In the genomic region with DNA sequence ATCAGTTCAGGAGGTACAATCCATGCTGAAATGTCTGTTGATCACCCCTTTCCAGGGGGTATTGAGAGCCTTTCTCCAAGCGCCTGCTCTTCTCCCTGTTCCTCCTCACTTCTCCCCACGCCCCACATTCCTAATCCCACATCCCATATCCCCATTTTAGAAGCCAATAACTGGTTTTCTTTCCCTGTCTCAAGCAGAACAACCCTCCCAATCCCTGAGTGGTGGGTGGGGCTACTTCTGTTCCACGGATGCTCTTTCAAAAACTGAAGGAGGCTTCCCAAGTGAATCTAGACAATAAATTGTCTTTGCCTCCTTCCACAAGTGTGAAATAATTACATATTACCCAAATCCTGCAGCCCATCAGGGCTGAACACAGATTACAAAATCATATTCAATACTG, we compare ENCODE assay signal across 1 cellular context.
TF ChIP-seq lines count a peak whose summit lies in the region.

No MANE protein-coding gene starts in this region.

TF ChIP-seq in WTC11, 78 proteins besides CTCF, POLR2A, EP300 and RAD21:
- no peak for TF ChIP-seq ZNF396 (CRISPR knock-in tag; IDR thresholded peaks at IDR 0.05; ENCODE audit: borderline replicate concordance)
- TF ChIP-seq ZNF219 (CRISPR knock-in tag; IDR thresholded peaks at IDR 0.05; ENCODE audit: borderline replicate concordance) = no peak
- no peak for TF ChIP-seq NR2C2 (CRISPR knock-in tag; IDR thresholded peaks at IDR 0.05)
- no peak for TF ChIP-seq JUN (CRISPR knock-in tag; IDR thresholded peaks at IDR 0.05)
- no peak for TF ChIP-seq ESRRA (CRISPR knock-in tag; IDR thresholded peaks at IDR 0.05; ENCODE audit: borderline replicate concordance)
- TF ChIP-seq, protein P1, sequence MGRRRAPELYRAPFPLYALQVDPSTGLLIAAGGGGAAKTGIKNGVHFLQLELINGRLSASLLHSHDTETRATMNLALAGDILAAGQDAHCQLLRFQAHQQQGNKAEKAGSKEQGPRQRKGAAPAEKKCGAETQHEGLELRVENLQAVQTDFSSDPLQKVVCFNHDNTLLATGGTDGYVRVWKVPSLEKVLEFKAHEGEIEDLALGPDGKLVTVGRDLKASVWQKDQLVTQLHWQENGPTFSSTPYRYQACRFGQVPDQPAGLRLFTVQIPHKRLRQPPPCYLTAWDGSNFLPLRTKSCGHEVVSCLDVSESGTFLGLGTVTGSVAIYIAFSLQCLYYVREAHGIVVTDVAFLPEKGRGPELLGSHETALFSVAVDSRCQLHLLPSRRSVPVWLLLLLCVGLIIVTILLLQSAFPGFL (CRISPR knock-in tag; IDR thresholded peaks at IDR 0.05; ENCODE audit: borderline replicate concordance) = no peak
- TF ChIP-seq, protein P2, sequence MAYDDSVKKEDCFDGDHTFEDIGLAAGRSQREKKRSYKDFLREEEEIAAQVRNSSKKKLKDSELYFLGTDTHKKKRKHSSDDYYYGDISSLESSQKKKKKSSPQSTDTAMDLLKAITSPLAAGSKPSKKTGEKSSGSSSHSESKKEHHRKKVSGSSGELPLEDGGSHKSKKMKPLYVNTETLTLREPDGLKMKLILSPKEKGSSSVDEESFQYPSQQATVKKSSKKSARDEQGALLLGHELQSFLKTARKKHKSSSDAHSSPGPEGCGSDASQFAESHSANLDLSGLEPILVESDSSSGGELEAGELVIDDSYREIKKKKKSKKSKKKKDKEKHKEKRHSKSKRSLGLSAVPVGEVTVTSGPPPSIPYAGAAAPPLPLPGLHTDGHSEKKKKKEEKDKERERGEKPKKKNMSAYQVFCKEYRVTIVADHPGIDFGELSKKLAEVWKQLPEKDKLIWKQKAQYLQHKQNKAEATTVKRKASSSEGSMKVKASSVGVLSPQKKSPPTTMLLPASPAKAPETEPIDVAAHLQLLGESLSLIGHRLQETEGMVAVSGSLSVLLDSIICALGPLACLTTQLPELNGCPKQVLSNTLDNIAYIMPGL (CRISPR knock-in tag; IDR thresholded peaks at IDR 0.05) = no peak
- TF ChIP-seq SMAD4 (CRISPR knock-in tag; IDR thresholded peaks at IDR 0.05) = no peak
- TF ChIP-seq, protein P3, sequence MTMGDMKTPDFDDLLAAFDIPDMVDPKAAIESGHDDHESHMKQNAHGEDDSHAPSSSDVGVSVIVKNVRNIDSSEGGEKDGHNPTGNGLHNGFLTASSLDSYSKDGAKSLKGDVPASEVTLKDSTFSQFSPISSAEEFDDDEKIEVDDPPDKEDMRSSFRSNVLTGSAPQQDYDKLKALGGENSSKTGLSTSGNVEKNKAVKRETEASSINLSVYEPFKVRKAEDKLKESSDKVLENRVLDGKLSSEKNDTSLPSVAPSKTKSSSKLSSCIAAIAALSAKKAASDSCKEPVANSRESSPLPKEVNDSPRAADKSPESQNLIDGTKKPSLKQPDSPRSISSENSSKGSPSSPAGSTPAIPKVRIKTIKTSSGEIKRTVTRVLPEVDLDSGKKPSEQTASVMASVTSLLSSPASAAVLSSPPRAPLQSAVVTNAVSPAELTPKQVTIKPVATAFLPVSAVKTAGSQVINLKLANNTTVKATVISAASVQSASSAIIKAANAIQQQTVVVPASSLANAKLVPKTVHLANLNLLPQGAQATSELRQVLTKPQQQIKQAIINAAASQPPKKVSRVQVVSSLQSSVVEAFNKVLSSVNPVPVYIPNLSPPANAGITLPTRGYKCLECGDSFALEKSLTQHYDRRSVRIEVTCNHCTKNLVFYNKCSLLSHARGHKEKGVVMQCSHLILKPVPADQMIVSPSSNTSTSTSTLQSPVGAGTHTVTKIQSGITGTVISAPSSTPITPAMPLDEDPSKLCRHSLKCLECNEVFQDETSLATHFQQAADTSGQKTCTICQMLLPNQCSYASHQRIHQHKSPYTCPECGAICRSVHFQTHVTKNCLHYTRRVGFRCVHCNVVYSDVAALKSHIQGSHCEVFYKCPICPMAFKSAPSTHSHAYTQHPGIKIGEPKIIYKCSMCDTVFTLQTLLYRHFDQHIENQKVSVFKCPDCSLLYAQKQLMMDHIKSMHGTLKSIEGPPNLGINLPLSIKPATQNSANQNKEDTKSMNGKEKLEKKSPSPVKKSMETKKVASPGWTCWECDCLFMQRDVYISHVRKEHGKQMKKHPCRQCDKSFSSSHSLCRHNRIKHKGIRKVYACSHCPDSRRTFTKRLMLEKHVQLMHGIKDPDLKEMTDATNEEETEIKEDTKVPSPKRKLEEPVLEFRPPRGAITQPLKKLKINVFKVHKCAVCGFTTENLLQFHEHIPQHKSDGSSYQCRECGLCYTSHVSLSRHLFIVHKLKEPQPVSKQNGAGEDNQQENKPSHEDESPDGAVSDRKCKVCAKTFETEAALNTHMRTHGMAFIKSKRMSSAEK (CRISPR knock-in tag; IDR thresholded peaks at IDR 0.05; ENCODE audit: borderline replicate concordance) = no peak
- TF ChIP-seq FOXK1 (CRISPR knock-in tag; IDR thresholded peaks at IDR 0.05) = no peak
- TF ChIP-seq CBFB (CRISPR knock-in tag; IDR thresholded peaks at IDR 0.05; ENCODE audit: low read depth) = no peak
- TF ChIP-seq TP53 (CRISPR knock-in tag; IDR thresholded peaks at IDR 0.05) = no peak
